ENCODE assay signal across 9 cellular contexts in genomic region chr17:1039511-1040215, GRCh38. TPM values are rescaled to one million over a fixed set of nuclear protein-coding genes. Genes with fewer than 3 reads are reported as not detected.
DNase-seq lines count a peak whose midpoint lies in the region; ATAC-seq, FAIRE-seq and TF ChIP-seq lines count a peak whose summit lies in the region.
"Had no signal": no experiment of that assay in that cellular context is flagged by ENCODE, and none has a peak within 500 bp of the region (broad histone marks: within the 10 kb centered on the region; RNA-seq: fewer than 3 reads in every experiment).

No MANE protein-coding gene starts in this region.

- H3K27ac ChIP-seq in H9 (ENCODE audit: insufficient read length, low read depth, low read length) (no peak overlapping the region), kidney (ENCODE audit: low read depth in 2 of 2, low read length in 2 of 2) (peak overlapping the region; percentile 54 to 67), rectal smooth muscle tissue (ENCODE audit: low read depth, low read length) (peak overlapping the region; percentile 24)
- no peak overlapping the region for H3K27ac ChIP-seq in CD4-positive, alpha-beta T cell (ENCODE audit: low read depth, low read length)

- H2BK12ac ChIP-seq in H9 (ENCODE audit: insufficient read length, low read depth, low read length): no peak overlapping the region

- H3K23ac ChIP-seq in H9 (ENCODE audit: insufficient read length, low read depth, low read length): no peak overlapping the region

- H3K27ac Mint-ChIP-seq in H9: peak overlapping the region in 1 of 3 experiments; percentile 82; a peak in 3 of 7 replicates
- no peak overlapping the region for H3K27ac Mint-ChIP-seq in CD4-positive, alpha-beta T cell
- H3K27ac Mint-ChIP-seq: activated CD4-positive, alpha-beta T cell treated with anti-CD3 and anti-CD28 coated beads for 36 hours had no signal

- H3K9me3 Mint-ChIP-seq in H9: no peaks in the 10 kb centered on the region
- H3K9me3 Mint-ChIP-seq in CD4-positive, alpha-beta T cell: no peaks in the 10 kb centered on the region

- H3K18ac ChIP-seq in H9 (ENCODE audit: insufficient read length, low read depth, low read length): no peak overlapping the region

- peaks cover 0 to 2% of the 10 kb centered on the region in 2 donors for H3K36me3 ChIP-seq in kidney (ENCODE audit: control insufficient read depth in 1 of 2, insufficient read depth in 2 of 2, low read length in 2 of 2)
- H3K36me3 ChIP-seq in rectal smooth muscle tissue (ENCODE audit: control insufficient read depth, insufficient read depth, low read length): peaks cover 15% of the 10 kb centered on the region

- TF ChIP-seq CTCF in H9 (conservative IDR thresholded peaks at IDR 0.05): no peak
- no peak for TF ChIP-seq CTCF in cardiac fibroblast (IDR thresholded peaks at IDR 0.05; ENCODE audit: low read depth, low read length)
- no peak for TF ChIP-seq CTCF in kidney (IDR thresholded peaks at IDR 0.05; ENCODE audit: borderline replicate concordance, extremely low read depth, insufficient read depth)
- TF ChIP-seq CTCF in CD4-positive, alpha-beta T cell (IDR thresholded peaks at IDR 0.05): no peak

- H2BK120ac ChIP-seq in H9 (ENCODE audit: low read depth, low read length, poor library complexity, severe bottlenecking): no peak overlapping the region

- H3K9me3 ChIP-seq in H9 (ENCODE audit: control insufficient read depth, low read depth, low read length) (no peaks in the 10 kb centered on the region), kidney (ENCODE audit: control insufficient read depth in 1 of 2, low read length in 2 of 2) (no peaks in the 10 kb centered on the region)
- H3K9me3 ChIP-seq in CD4-positive, alpha-beta T cell (ENCODE audit: control insufficient read depth, low read length): no peaks in the 10 kb centered on the region

- no peak overlapping the region for H2AFZ ChIP-seq in H9 (ENCODE audit: low read length)

- no peaks in the 10 kb centered on the region for H3K79me1 ChIP-seq in H9 (ENCODE audit: insufficient read depth, low read depth, low read length, poor library complexity, severe bottlenecking)

- H3K4me3 ChIP-seq in cardiac fibroblast (replicated peaks in 1 of 2; ENCODE audit: low read depth in 2 of 2, low read length in 2 of 2) (no peak overlapping the region), kidney (ENCODE audit: low read length in 2 of 2) (no peak overlapping the region), rectal smooth muscle tissue (ENCODE audit: low read length) (no peak overlapping the region)

- no peak overlapping the region for H2BK20ac ChIP-seq in H9 (ENCODE audit: low read depth, low read length, poor library complexity, severe bottlenecking)

- peaks cover 6 to 31% of the 10 kb centered on the region in 2 experiments; a peak in 3 of 4 replicates for H3K4me1 Mint-ChIP-seq in H9
- no peaks in the 10 kb centered on the region for H3K4me1 Mint-ChIP-seq in CD4-positive, alpha-beta T cell (ENCODE audit: low read depth)
- H3K4me1 Mint-ChIP-seq: activated CD4-positive, alpha-beta T cell treated with anti-CD3 and anti-CD28 coated beads for 36 hours had no signal

- no peak for FAIRE-seq in kidney (lab: Jason Lieb, UNC)

- no peak overlapping the region for H4K5ac ChIP-seq in H9 (ENCODE audit: insufficient read length, low read depth, low read length)

- H3K9ac ChIP-seq in H9 (ENCODE audit: extremely low read depth, insufficient read length, low read length) (no peak overlapping the region), kidney (ENCODE audit: low read length in 2 of 2) (peak overlapping the region in 1 of 2 donors; percentile 19), rectal smooth muscle tissue (ENCODE audit: low read length) (no peak overlapping the region)

- no peaks in the 10 kb centered on the region; the same call in 1 of the 2 replicates for H3K4me1 ChIP-seq in H9 (ENCODE audit: insufficient read depth, low read length)
- peaks cover 0 to 6% of the 10 kb centered on the region in 2 donors for H3K4me1 ChIP-seq in kidney (ENCODE audit: control insufficient read depth in 1 of 2, insufficient read depth in 1 of 2, low read depth in 1 of 2, low read length in 2 of 2)
- peaks cover 2% of the 10 kb centered on the region for H3K4me1 ChIP-seq in rectal smooth muscle tissue (ENCODE audit: control insufficient read depth, insufficient read depth, low read length)

- no peak overlapping the region for H3T11ph ChIP-seq in H9 (ENCODE audit: low read length)

- H4K91ac ChIP-seq in H9 (ENCODE audit: insufficient read length, low read depth, low read length): no peak overlapping the region

- H3K4me2 ChIP-seq in H9 (ENCODE audit: insufficient read depth, insufficient read length, low read length): no peak overlapping the region

- no peak for ATAC-seq in GM21360 (IDR thresholded peaks at IDR 0.05; ENCODE audit: unreplicated experiment)
- no peak for ATAC-seq in GM21786 (IDR thresholded peaks at IDR 0.05; ENCODE audit: unreplicated experiment)
- ATAC-seq in CD4-positive, alpha-beta T cell (ENCODE audit: poor library complexity): no peak
- ATAC-seq: activated CD4-positive, alpha-beta T cell treated with anti-CD3 and anti-CD28 coated beads for 36 hours had no signal

- WGBS in H9 (ENCODE audit: extremely low coverage, insufficient read length, low lambda C conversion rate): no CpG with 5 or more reads among the region's 30 CpGs

- H3K23me2 ChIP-seq in H9 (ENCODE audit: insufficient read length, low read depth, low read length, poor library complexity, severe bottlenecking): no peaks in the 10 kb centered on the region

- no peak overlapping the region for H2AK5ac ChIP-seq in H9 (ENCODE audit: insufficient read length, low read length)

- H4K8ac ChIP-seq in H9 (replicated peaks; ENCODE audit: insufficient read length, low read depth, low read length): no peak overlapping the region

- no peak overlapping the region for H3K14ac ChIP-seq in H9 (ENCODE audit: insufficient read depth, low read length)

- H3K79me2 ChIP-seq in H9 (ENCODE audit: insufficient read depth, low read length): no peaks in the 10 kb centered on the region

- no peak overlapping the region for H3K4me3 Mint-ChIP-seq in H9
- H3K4me3 Mint-ChIP-seq in CD4-positive, alpha-beta T cell: no peak overlapping the region
- H3K4me3 Mint-ChIP-seq: activated CD4-positive, alpha-beta T cell treated with anti-CD3 and anti-CD28 coated beads for 36 hours had no signal

- peaks cover 2 to 12% (median 3%) of the 10 kb centered on the region in 3 experiments; a peak in 6 of 7 replicates for H3K36me3 Mint-ChIP-seq in H9 (ENCODE audit: insufficient read depth in 1 of 3, low read depth in 3 of 3)
- peaks cover 17% of the 10 kb centered on the region for H3K36me3 Mint-ChIP-seq in CD4-positive, alpha-beta T cell (ENCODE audit: low read depth)

- intact Hi-C loops in kidney (cut with DNase I): no loop called here
- intact Hi-C loops in CD4-positive, alpha-beta T cell (cut with DNase I, micrococcal nuclease): no loop called here

- DNase-seq in H9: peak; percentile 62
- DNase-seq in cardiac fibroblast (ENCODE audit: low read depth in 2 of 2): peak; percentile 15 to 37
- peak; percentile 88 for DNase-seq in kidney
- no peak for DNase-seq in NCI-H2196 (lab: John Stamatoyannopoulos, UW; ENCODE audit: unreplicated experiment)
- DNase-seq in CD4-positive, alpha-beta T cell: no peak
- DNase-seq: activated CD4-positive, alpha-beta T cell treated with anti-CD3 and anti-CD28 coated beads for 36 hours had no signal

- CTCF ChIA-PET in CD4-positive, alpha-beta T cell (lab: Charles Lee): no interaction called here

- no peak overlapping the region for H3K4ac ChIP-seq in H9 (ENCODE audit: low read depth, low read length)

- no peak overlapping the region for H2BK5ac ChIP-seq in H9 (ENCODE audit: insufficient read length, low read length)

- H3K27me3 Mint-ChIP-seq in H9 (ENCODE audit: low read depth): no peaks in the 10 kb centered on the region; the same call in 1 of the 2 replicates
- no peaks in the 10 kb centered on the region for H3K27me3 Mint-ChIP-seq in CD4-positive, alpha-beta T cell
- H3K27me3 Mint-ChIP-seq: activated CD4-positive, alpha-beta T cell treated with anti-CD3 and anti-CD28 coated beads for 36 hours had no signal

- no peak overlapping the region for H3K56ac ChIP-seq in H9 (ENCODE audit: insufficient read length, low read depth, low read length)

- no peaks in the 10 kb centered on the region for H4K20me1 ChIP-seq in H9 (ENCODE audit: control insufficient read depth, insufficient read depth, insufficient read length)

- H3K27me3 ChIP-seq in H9 (ENCODE audit: insufficient read depth, low read length): no peaks in the 10 kb centered on the region
- H3K27me3 ChIP-seq in rectal smooth muscle tissue (ENCODE audit: control insufficient read depth, insufficient read depth, low read length): no peaks in the 10 kb centered on the region
- H3K27me3 ChIP-seq in CD4-positive, alpha-beta T cell (ENCODE audit: control insufficient read depth, insufficient read depth, low read length): no peaks in the 10 kb centered on the region

- POLR2A ChIA-PET in CD4-positive, alpha-beta T cell (lab: Charles Lee): no interaction called here

- H2BK15ac ChIP-seq in H9 (ENCODE audit: low read depth, low read length): no peak overlapping the region

RNA-seq across cellular contexts. Expression of gene TIMM22, which starts 42.7 kb away (rescaled TPM):
- 23.0 and 23.7 TPM in 2 replicates for total RNA-seq in H9 (2021)
- total RNA-seq in kidney: 14.6 TPM
- polyA plus RNA-seq in kidney (ENCODE audit: insufficient read depth, low read depth, low replicate concordance): 17.3 TPM
- total RNA-seq in CD4-positive, alpha-beta T cell: 10 to 100 TPM; 10.2 to 10.9 TPM

Comparison
In these comparisons a context has a peak if more than half of its experiments do, and no peak if none do; other contexts are left out.
1. DNase-seq: peak in H9 (single experiment), cardiac fibroblast (2 of 2) and kidney (single experiment); none in NCI-H2196 (single experiment) and CD4-positive, alpha-beta T cell (0 of 10).
2. H3K27ac ChIP-seq: peak in kidney (2 of 2) and rectal smooth muscle tissue (single experiment); none in H9 (single experiment) and CD4-positive, alpha-beta T cell (single experiment).